Comparison of ENCODE assay signal across 8 cellular contexts in the genomic region with DNA sequence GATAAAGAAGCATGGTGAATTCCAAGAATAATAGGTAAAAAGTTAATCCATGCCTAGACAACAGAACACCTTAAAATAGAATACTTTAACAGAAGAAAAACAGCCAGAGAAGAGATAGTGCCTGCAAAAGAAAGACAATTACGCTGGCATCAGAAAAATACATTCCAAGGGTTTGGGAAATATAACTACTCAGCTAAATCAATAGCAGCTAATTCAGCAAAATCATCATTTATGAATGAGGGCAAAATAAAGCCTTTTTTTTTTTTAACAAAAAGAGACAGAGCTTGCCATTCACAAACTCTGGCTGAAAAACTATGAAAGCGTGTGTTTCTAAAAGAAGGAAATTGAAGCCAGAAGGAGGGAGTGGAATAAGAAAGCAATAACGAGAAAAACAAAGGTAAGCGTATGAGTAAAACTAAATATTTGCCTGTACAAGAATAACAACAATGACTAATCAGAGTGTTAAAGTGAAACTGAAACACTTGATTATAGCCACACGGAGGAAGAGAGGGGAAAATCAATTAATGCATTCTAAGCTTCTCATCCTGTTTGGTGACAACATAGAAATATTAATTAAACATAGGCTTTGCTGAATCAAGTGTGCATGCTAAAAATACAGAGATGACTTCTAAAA.
DNase-seq lines count a peak whose midpoint lies in the region; ATAC-seq, FAIRE-seq and TF ChIP-seq lines count a peak whose summit lies in the region.

No MANE protein-coding gene starts in this region.

- peak overlapping the region; percentile 16; the same call in 1 of the 2 replicates for H3K27ac ChIP-seq in PC-3 (ENCODE audit: low read length)
- H3K27ac ChIP-seq in kidney (ENCODE audit: low read depth in 2 of 2, low read length in 2 of 2): no peak overlapping the region

- H3K79me2 ChIP-seq in PC-3 (ENCODE audit: low read length): no peaks in the 10 kb centered on the region

- no peaks in the 10 kb centered on the region for H3K9me2 ChIP-seq in PC-3 (replicated peaks; ENCODE audit: low read length)

- CTCF ChIA-PET in PC-3 (lab: Charles Lee): no interaction called here

- no peaks in the 10 kb centered on the region for H4K20me1 ChIP-seq in PC-3 (ENCODE audit: low read length)

- peak; percentile 75 for ATAC-seq in HG02588 (IDR thresholded peaks at IDR 0.05; ENCODE audit: unreplicated experiment)
- ATAC-seq in PC-3: peak; percentile 86
- no peak for ATAC-seq in GM21528 (IDR thresholded peaks at IDR 0.05; ENCODE audit: low FRiP score, unreplicated experiment)

- peak overlapping the region; percentile 40 for H2AFZ ChIP-seq in PC-3 (ENCODE audit: low read length)

- H3K9me3 ChIP-seq in PC-3 (ENCODE audit: low read length) (no peaks in the 10 kb centered on the region), kidney (ENCODE audit: control insufficient read depth in 1 of 2, low read length in 2 of 2) (no peaks in the 10 kb centered on the region)

- H3K4me1 ChIP-seq in PC-3 (ENCODE audit: insufficient read depth, low read length): peaks cover 7% of the 10 kb centered on the region
- peaks cover 0 to 9% of the 10 kb centered on the region in 2 donors for H3K4me1 ChIP-seq in kidney (ENCODE audit: control insufficient read depth in 1 of 2, insufficient read depth in 1 of 2, low read depth in 1 of 2, low read length in 2 of 2)

- no peak for TF ChIP-seq POLR2A in erythroblast (IDR thresholded peaks at IDR 0.05; ENCODE audit: low read length)

- no peaks in the 10 kb centered on the region for H3F3A ChIP-seq in PC-3 (ENCODE audit: low read length, unreplicated experiment)

- H3K36me3 ChIP-seq in PC-3 (ENCODE audit: low read depth, low read length) (no peaks in the 10 kb centered on the region), kidney (ENCODE audit: control insufficient read depth in 1 of 2, insufficient read depth in 2 of 2, low read length in 2 of 2) (no peaks in the 10 kb centered on the region)

- no peaks in the 10 kb centered on the region for H3K27me3 ChIP-seq in PC-3 (ENCODE audit: low read length)

- POLR2A ChIA-PET in PC-3 (lab: Charles Lee; ENCODE audit: unreplicated experiment): no interaction called here

- DNase-seq in GM13977 (ENCODE audit: low spot score) (peak; percentile 64), PC-3 (peak; percentile 49), kidney (no peak), cerebellum (ENCODE audit: low spot score) (no peak), erythroblast (lab: John Stamatoyannopoulos, UW) (no peak)
- no peak for DNase-seq in activated CD4-positive, alpha-beta T cell treated with anti-CD3 and anti-CD28 coated beads for 1 hour

- no peak for TF ChIP-seq CTCF in GM13977 (IDR thresholded peaks at IDR 0.05; ENCODE audit: extremely low read depth, insufficient read depth, missing control alignments)
- no peak for TF ChIP-seq CTCF in PC-3 (conservative IDR thresholded peaks at IDR 0.05; ENCODE audit: low read depth, low read length)
- TF ChIP-seq CTCF in kidney (IDR thresholded peaks at IDR 0.05; ENCODE audit: borderline replicate concordance, extremely low read depth, insufficient read depth): no peak

- BruUV-seq in PC-3 (replicated peaks; lab: Mats Ljungman, UMichigan): no TSS peak

- intact Hi-C loops in PC-3 (cut with micrococcal nuclease) (loop anchor here (2.0 kb wide), 1 partner anchor 91 kb away; no protein-coding TSS in a partner anchor), kidney (cut with DNase I) (no loop called here)

- peak overlapping the region; percentile 68 for H3K4me3 ChIP-seq in PC-3 (ENCODE audit: low read length)
- peak overlapping the region; percentile 25 to 39 for H3K4me3 ChIP-seq in kidney (ENCODE audit: low read length in 2 of 2)

- H3K4me2 ChIP-seq in PC-3 (ENCODE audit: low read length): peak overlapping the region; percentile 89

- in situ Hi-C loops in GM13977 (cut with MboI; ENCODE audit: low pct_unique_long_range_greater_than_20kb, low sequenced_read_pairs, unreplicated experiment): no loop called here

- H3K9ac ChIP-seq in PC-3 (ENCODE audit: low read length): peak overlapping the region; percentile 36
- H3K9ac ChIP-seq in kidney (ENCODE audit: low read length in 2 of 2): no peak overlapping the region

- FAIRE-seq in kidney (lab: Jason Lieb, UNC): no peak

Comparison
In these comparisons a context has a peak if more than half of its experiments do, and no peak if none do; other contexts are left out.
1. DNase-seq: peak in GM13977 (single experiment) and PC-3 (single experiment); none in kidney (single experiment), cerebellum (single experiment), erythroblast (0 of 2) and activated CD4-positive, alpha-beta T cell treated with anti-CD3 and anti-CD28 coated beads for 1 hour (single experiment).